Comparison of ENCODE assay signal across 19 cellular contexts in the genomic region with DNA sequence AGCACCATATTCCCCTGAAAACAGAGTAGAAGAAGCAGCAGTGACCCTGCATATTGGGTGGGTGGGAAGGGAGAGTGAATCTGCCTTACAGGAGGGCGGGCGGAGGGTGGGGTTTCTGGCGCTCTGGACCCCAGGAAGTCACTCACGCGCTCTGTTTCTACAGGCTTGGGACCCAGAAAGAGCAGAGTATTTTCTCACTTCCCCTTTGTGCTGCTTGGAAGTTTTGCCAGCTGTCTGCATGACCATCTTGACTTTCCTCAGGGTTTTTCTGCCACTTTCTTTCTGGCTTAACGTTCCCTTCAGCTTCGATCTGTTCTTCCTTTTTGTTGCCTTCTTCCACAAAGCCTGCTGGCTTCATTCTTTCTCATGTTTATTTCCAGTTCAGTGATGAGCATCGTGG.
DNase-seq lines count a peak whose midpoint lies in the region; ATAC-seq lines count a peak whose summit lies in the region.
"Had no signal": no experiment of that assay in that cellular context is flagged by ENCODE, and none has a peak within 500 bp of the region (broad histone marks: within the 10 kb centered on the region; RNA-seq: fewer than 3 reads in every experiment).

No MANE protein-coding gene starts in this region.

- DNase-seq in MV-4-11 (lab: John Stamatoyannopoulos, UW): peak; percentile 80
- DNase-seq in hepatic stellate cell (ENCODE audit: low spot score): no peak
- DNase-seq in HuH-7 (ENCODE audit: low spot score): no peak
- no peak for DNase-seq in SW 1271 (lab: John Stamatoyannopoulos, UW)
- DNase-seq: activated CD4-positive, alpha-beta T cell treated with anti-CD3 and anti-CD28 coated beads, Interleukin-2, amount 50 U/mL, for 48 hours; activated T-cell treated with anti-CD3 and anti-CD28 coated beads, Interleukin-2, amount 50 U/mL, for 4 hours; brain microvascular endothelial cell; glutamatergic neuron; immature natural killer cell; NCI-H1694 treated with DMSO at 0.1 percent for 48 hours; NCI-H526; nephron progenitor cell; psoas muscle; thyroid gland had no signal

- peak; percentile 64 for ATAC-seq in GM19043 (IDR thresholded peaks at IDR 0.05; ENCODE audit: low read depth, unreplicated experiment)
- ATAC-seq in HG02798 (IDR thresholded peaks at IDR 0.05; ENCODE audit: poor library complexity, unreplicated experiment): peak; percentile 65
- ATAC-seq in HG02973 (IDR thresholded peaks at IDR 0.05; ENCODE audit: unreplicated experiment): no peak
- ATAC-seq: activated T-cell treated with anti-CD3 and anti-CD28 coated beads, Interleukin-2, amount 50 U/mL, for 4 hours; HCT116; Panc1; psoas muscle had no signal
